28 cellular contexts compared by ENCODE assay signal in genomic region chr2:1287427-1287826, GRCh38.
"Had no signal": no experiment of that assay in that cellular context is flagged by ENCODE, and none has a peak within 500 bp of the region (broad histone marks: within the 10 kb centered on the region; RNA-seq: fewer than 3 reads in every experiment).

No MANE protein-coding gene starts in this region.

- H3K9me3 ChIP-seq: neutrophil, pancreas, prostate gland, suprapubic skin, testis, upper lobe of right lung, vagina had no signal

- ATAC-seq: naive thymus-derived CD4-positive, alpha-beta T cell; natural killer cell; pancreas; right cardiac atrium; sciatic nerve; stimulated activated memory B cell treated with anti-CD40 and anti-IgM and Interleukin-4, amounts not matched to agents 10 μg/mL and 1 μg/mL and 100 μg/mL, for 72 hours; stimulated activated naive CD8-positive, alpha-beta T cell treated with anti-CD3 and anti-CD28 coated beads, Interleukin-15, amount 100 ng/mL, for 72 hours; stimulated activated naive CD8-positive, alpha-beta T cell treated with anti-CD3 and anti-CD28 coated beads, Interleukin-15, Interleukin-2, amounts not matched to agents 100 U/mL and 50 U/mL, for 24 hours; upper lobe of right lung had no signal

- H3K27ac ChIP-seq: neural progenitor cell, neutrophil, pancreas, prostate gland, skin epidermis, spleen, suprapubic skin, testis, tibial nerve, upper lobe of right lung, vagina had no signal

- H3K36me3 ChIP-seq: neural progenitor cell, neutrophil, pancreas, prostate gland, suprapubic skin, tibial nerve, upper lobe of right lung, vagina had no signal

- H3K9ac ChIP-seq: neural progenitor cell had no signal

- H3K4me3 ChIP-seq: neural progenitor cell, pancreas, prostate gland, skin epidermis, smooth muscle cell, spleen, suprapubic skin, testis, tibial nerve, upper lobe of right lung, vagina had no signal

- H3K4me1 ChIP-seq: neural progenitor cell, pancreas, prostate gland, suprapubic skin, upper lobe of right lung, vagina had no signal

- DNase-seq: naive thymus-derived CD4-positive, alpha-beta T cell; natural killer cell; pancreas; retina; right cardiac atrium; spleen; stimulated activated CD4-positive, alpha-beta T cell treated with anti-CD3 and anti-CD28 coated beads, Interleukin-12 subunit alpha, Interleukin-12 subunit beta, amount 100 ng/mL, for 4 hours; stimulated activated CD4-positive, alpha-beta T cell treated with anti-CD3 and anti-CD28 coated beads, Interleukin-1b, Interleukin-23, amount 100 ng/mL, for 48 hours; stimulated activated CD4-positive, alpha-beta T cell treated with anti-CD3 and anti-CD28 coated beads, Interleukin-4, amount 100 ng/mL, for 1 hour; stimulated activated CD4-positive, alpha-beta T cell treated with anti-CD3 and anti-CD28 coated beads, Interleukin-4, amount 100 ng/mL, for 4 hours; stimulated activated CD8-positive, alpha-beta memory T cell treated with anti-CD3 and anti-CD28 coated beads, Interleukin-4, amount 100 ng/mL, for 48 hours; stimulated activated naive CD4-positive, alpha-beta T cell; stimulated activated naive CD8-positive, alpha-beta T cell treated with anti-CD3 and anti-CD28 coated beads, Interleukin-15, amount 100 ng/mL, for 72 hours; stimulated activated naive CD8-positive, alpha-beta T cell treated with anti-CD3 and anti-CD28 coated beads, Interleukin-15, Interleukin-2, amounts not matched to agents 100 U/mL and 50 U/mL, for 24 hours; substantia nigra; testis; upper lobe of right lung had no signal

- FAIRE-seq: pancreas, urothelium cell line had no signal

- H3K27me3 ChIP-seq: neural progenitor cell, neutrophil, pancreas, spleen, testis, tibial nerve, upper lobe of right lung, vagina had no signal

- H2AFZ ChIP-seq: neural progenitor cell had no signal

- H3K4me2 ChIP-seq: neural progenitor cell, smooth muscle cell had no signal
